Comparison of ENCODE assay signal across 8 cellular contexts in genomic region chr22:28773461-28773867, GRCh38. TPM values are rescaled to one million over a fixed set of nuclear protein-coding genes. Genes with fewer than 3 reads are reported as not detected.
DNase-seq lines count a peak whose midpoint lies in the region; ATAC-seq lines count a peak whose summit lies in the region.

No MANE protein-coding gene starts in this region.

- H3K4me1 Mint-ChIP-seq in activated T-helper 2 cell treated with anti-CD3 and anti-CD28 coated beads, Interferon-gamma antibody, Interleukin-2, Interleukin-4, amounts not matched to agents 10 μg/mL and 5 μg/mL and 100 μg/mL, durations not matched to agents 14 hours and 24 hours and 36 hours (ENCODE audit: low read depth) = peaks cover 19% of the 10 kb centered on the region
- H3K4me1 Mint-ChIP-seq in stimulated activated naive CD8-positive, alpha-beta T cell treated with anti-CD3 and anti-CD28 coated beads, Interleukin-15, Interleukin-2, amounts not matched to agents 100 ng/mL and 50 ng/mL, for 24 hours (ENCODE audit: low read depth) = peaks cover 30% of the 10 kb centered on the region

- ATAC-seq in GM18909 (IDR thresholded peaks at IDR 0.05; ENCODE audit: poor library complexity, unreplicated experiment) (peak; percentile 18), HG03280 (IDR thresholded peaks at IDR 0.05; ENCODE audit: unreplicated experiment) (peak; percentile 13)

- H3K4me1 ChIP-seq in ACC112 (ENCODE audit: control insufficient read depth, insufficient read depth, low read length, unreplicated experiment) (peaks cover 3% of the 10 kb centered on the region), iPS-18a (ENCODE audit: control insufficient read depth, low read depth, low read length) (no peaks in the 10 kb centered on the region)

- no peaks in the 10 kb centered on the region for H3K27me3 ChIP-seq in ACC112 (ENCODE audit: insufficient read depth, low read length)
- H3K27me3 ChIP-seq in iPS-18a (ENCODE audit: control insufficient read depth, insufficient read depth, low read length) = no peaks in the 10 kb centered on the region

- no peaks in the 10 kb centered on the region for H3K36me3 ChIP-seq in ACC112 (ENCODE audit: insufficient read depth, low read length)
- H3K36me3 ChIP-seq in iPS-18a (ENCODE audit: control insufficient read depth, low read depth, low read length) = peaks cover 5% of the 10 kb centered on the region

- peaks cover 3% of the 10 kb centered on the region for H3K9me3 ChIP-seq in iPS-18a (ENCODE audit: control insufficient read depth, low read depth, low read length)

- H3K4me3 ChIP-seq in ACC112 (ENCODE audit: low read depth, low read length) = peak overlapping the region; percentile 97
- peak overlapping the region; percentile 89 for H3K4me3 ChIP-seq in iPS-18a (ENCODE audit: low read length)

- H3K27ac Mint-ChIP-seq in activated T-helper 2 cell treated with anti-CD3 and anti-CD28 coated beads, Interferon-gamma antibody, Interleukin-2, Interleukin-4, amounts not matched to agents 10 μg/mL and 5 μg/mL and 100 μg/mL, durations not matched to agents 14 hours and 24 hours and 36 hours = peak overlapping the region; percentile 100
- peak overlapping the region; percentile 92 for H3K27ac Mint-ChIP-seq in stimulated activated naive CD8-positive, alpha-beta T cell treated with anti-CD3 and anti-CD28 coated beads, Interleukin-15, Interleukin-2, amounts not matched to agents 100 ng/mL and 50 ng/mL, for 24 hours

- H3K27ac ChIP-seq in ACC112 (ENCODE audit: low read depth, low read length) = peak overlapping the region; percentile 80
- no peak overlapping the region for H3K27ac ChIP-seq in iPS-18a (ENCODE audit: low read length)

- peak overlapping the region; percentile 63 for H3K9ac ChIP-seq in iPS-18a (ENCODE audit: low read length)

- H3K79me2 ChIP-seq in ACC112 (ENCODE audit: control insufficient read depth, insufficient read depth, low read length, unreplicated experiment) = peaks cover 34% of the 10 kb centered on the region

- peaks cover 38% of the 10 kb centered on the region for H3K36me3 Mint-ChIP-seq in activated T-helper 2 cell treated with anti-CD3 and anti-CD28 coated beads, Interferon-gamma antibody, Interleukin-2, Interleukin-4, amounts not matched to agents 10 μg/mL and 5 μg/mL and 100 μg/mL, durations not matched to agents 14 hours and 24 hours and 36 hours (ENCODE audit: low read depth)
- peaks cover 26% of the 10 kb centered on the region for H3K36me3 Mint-ChIP-seq in stimulated activated naive CD8-positive, alpha-beta T cell treated with anti-CD3 and anti-CD28 coated beads, Interleukin-15, Interleukin-2, amounts not matched to agents 100 ng/mL and 50 ng/mL, for 24 hours (ENCODE audit: low read depth)

- no peak for DNase-seq in activated T-helper 2 cell treated with anti-CD3 and anti-CD28 coated beads, Interferon-gamma antibody, Interleukin-2, Interleukin-4, amounts not matched to agents 10 μg/mL and 5 μg/mL and 100 μg/mL, durations not matched to agents 14 hours and 24 hours and 36 hours (ENCODE audit: low spot score)
- DNase-seq in NCI-H2107 treated with DMSO at 0.1 percent for 48 hours (lab: John Stamatoyannopoulos, UW; ENCODE audit: unreplicated experiment) = no peak
- no peak for DNase-seq in cerebellar nuclear complex (lab: John Stamatoyannopoulos, UW)

- intact Hi-C loops in activated T-helper 2 cell treated with anti-CD3 and anti-CD28 coated beads, Interferon-gamma antibody, Interleukin-2, Interleukin-4, amounts not matched to agents 10 μg/mL and 5 μg/mL and 100 μg/mL, durations not matched to agents 14 hours and 24 hours and 36 hours (cut with micrococcal nuclease) = loop anchor here (1.0 to 2.0 kb wide), 4 partner anchors 26 to 136 kb away; no protein-coding TSS in a partner anchor

- H3K4me3 Mint-ChIP-seq in activated T-helper 2 cell treated with anti-CD3 and anti-CD28 coated beads, Interferon-gamma antibody, Interleukin-2, Interleukin-4, amounts not matched to agents 10 μg/mL and 5 μg/mL and 100 μg/mL, durations not matched to agents 14 hours and 24 hours and 36 hours (ENCODE audit: low read depth) = peak overlapping the region; percentile 99
- peak overlapping the region; percentile 91 for H3K4me3 Mint-ChIP-seq in stimulated activated naive CD8-positive, alpha-beta T cell treated with anti-CD3 and anti-CD28 coated beads, Interleukin-15, Interleukin-2, amounts not matched to agents 100 ng/mL and 50 ng/mL, for 24 hours

- H3K27me3 Mint-ChIP-seq in activated T-helper 2 cell treated with anti-CD3 and anti-CD28 coated beads, Interferon-gamma antibody, Interleukin-2, Interleukin-4, amounts not matched to agents 10 μg/mL and 5 μg/mL and 100 μg/mL, durations not matched to agents 14 hours and 24 hours and 36 hours (ENCODE audit: low read depth) = no peaks in the 10 kb centered on the region
- no peaks in the 10 kb centered on the region for H3K27me3 Mint-ChIP-seq in stimulated activated naive CD8-positive, alpha-beta T cell treated with anti-CD3 and anti-CD28 coated beads, Interleukin-15, Interleukin-2, amounts not matched to agents 100 ng/mL and 50 ng/mL, for 24 hours

- no peaks in the 10 kb centered on the region for H3K9me3 Mint-ChIP-seq in activated T-helper 2 cell treated with anti-CD3 and anti-CD28 coated beads, Interferon-gamma antibody, Interleukin-2, Interleukin-4, amounts not matched to agents 10 μg/mL and 5 μg/mL and 100 μg/mL, durations not matched to agents 14 hours and 24 hours and 36 hours
- H3K9me3 Mint-ChIP-seq in stimulated activated naive CD8-positive, alpha-beta T cell treated with anti-CD3 and anti-CD28 coated beads, Interleukin-15, Interleukin-2, amounts not matched to agents 100 ng/mL and 50 ng/mL, for 24 hours = no peaks in the 10 kb centered on the region

- peak overlapping the region; percentile 75 for H2AFZ ChIP-seq in ACC112 (ENCODE audit: low read length, unreplicated experiment)

RNA-seq across cellular contexts. Expression of gene CCDC117, which starts 1.0 kb away (rescaled TPM):
- total RNA-seq in activated T-helper 2 cell treated with anti-CD3 and anti-CD28 coated beads, Interferon-gamma antibody, Interleukin-2, Interleukin-4, amounts not matched to agents 10 μg/mL and 5 μg/mL and 100 μg/mL, durations not matched to agents 14 hours and 24 hours and 36 hours = 33.9 and 38.6 TPM in 2 replicates

RNA-seq across cellular contexts. Expression of gene XBP1, which starts 26.9 kb away (rescaled TPM):
- 146 and 152 TPM in 2 replicates for total RNA-seq in activated T-helper 2 cell treated with anti-CD3 and anti-CD28 coated beads, Interferon-gamma antibody, Interleukin-2, Interleukin-4, amounts not matched to agents 10 μg/mL and 5 μg/mL and 100 μg/mL, durations not matched to agents 14 hours and 24 hours and 36 hours

RNA-seq across cellular contexts. Expression of gene HSCB, which starts 31.6 kb away (rescaled TPM):
- total RNA-seq in activated T-helper 2 cell treated with anti-CD3 and anti-CD28 coated beads, Interferon-gamma antibody, Interleukin-2, Interleukin-4, amounts not matched to agents 10 μg/mL and 5 μg/mL and 100 μg/mL, durations not matched to agents 14 hours and 24 hours and 36 hours = 14.1 and 14.6 TPM in 2 replicates

RNA-seq across cellular contexts. Expression of gene CHEK2, which starts 31.8 kb away (rescaled TPM):
- 33.7 and 33.8 TPM in 2 replicates for total RNA-seq in activated T-helper 2 cell treated with anti-CD3 and anti-CD28 coated beads, Interferon-gamma antibody, Interleukin-2, Interleukin-4, amounts not matched to agents 10 μg/mL and 5 μg/mL and 100 μg/mL, durations not matched to agents 14 hours and 24 hours and 36 hours
